Comparison of ENCODE assay signal across 9 cellular contexts in genomic region chr16:30760577-30761426, GRCh38. TPM values are rescaled to one million over a fixed set of nuclear protein-coding genes. Genes with fewer than 3 reads are reported as not detected.
A peak's percentile ranks its signal among the peaks of the same experiment; 100 is the strongest.
DNase-seq lines count a peak whose midpoint lies in the region; ATAC-seq and TF ChIP-seq lines count a peak whose summit lies in the region.
"Had no signal": no experiment of that assay in that cellular context is flagged by ENCODE, and none has a peak within 500 bp of the region (broad histone marks: within the 10 kb centered on the region; RNA-seq: fewer than 3 reads in every experiment).

No MANE protein-coding gene starts in this region.

- H3K4me3 ChIP-seq in hepatocyte (peak overlapping the region; percentile 51), spleen (peak overlapping the region; percentile 74 to 99 (median 96))

- peaks cover 27% of the 10 kb centered on the region for H3K4me1 Mint-ChIP-seq in HFFc6 (ENCODE audit: low read depth)
- H3K4me1 Mint-ChIP-seq in activated B cell treated with CpG ODN at 0.5 μM for 24 hours: peaks cover 39% of the 10 kb centered on the region

- H3K27me3 ChIP-seq in hepatocyte: no peaks in the 10 kb centered on the region
- no peaks in the 10 kb centered on the region for H3K27me3 ChIP-seq in spleen (replicated peaks in 1 of 7)

- H3K27ac ChIP-seq in hepatocyte: peak overlapping the region; percentile 32
- peak overlapping the region in 5 of 8 donors; percentile 85 to 95 (median 94) for H3K27ac ChIP-seq in spleen

- no peak for TF ChIP-seq POLR2A in spleen (IDR thresholded peaks at IDR 0.05)

- H3K4me1 ChIP-seq in hepatocyte (ENCODE audit: insufficient read depth) (peaks cover 17% of the 10 kb centered on the region), spleen (peaks cover 25 to 66% (median 51%) of the 10 kb centered on the region in 6 donors)

- CTCF ChIA-PET in activated B cell treated with CpG ODN at 0.5 μM for 24 hours (lab: Charles Lee): no interaction called here

- no peaks in the 10 kb centered on the region for H4K20me1 ChIP-seq in hepatocyte (ENCODE audit: insufficient read depth, poor library complexity, severe bottlenecking)

- H3K9me3 ChIP-seq in hepatocyte (ENCODE audit: low read depth): no peaks in the 10 kb centered on the region
- H3K9me3 ChIP-seq in spleen: no peaks in the 10 kb centered on the region

- no peaks in the 10 kb centered on the region for H3K9me3 Mint-ChIP-seq in HFFc6
- no peaks in the 10 kb centered on the region for H3K9me3 Mint-ChIP-seq in activated B cell treated with CpG ODN at 0.5 μM for 24 hours

- POLR2A ChIA-PET in activated B cell treated with CpG ODN at 0.5 μM for 24 hours (lab: Charles Lee): interaction anchor here (0.6 to 3.6 kb wide), 6 partner anchors 13 to 357 kb away, joined by 3 to 13 read pairs (median 4); partner anchors contain the start of genes KAT8 and PHKG2

- peaks cover 25% of the 10 kb centered on the region for H3K36me3 Mint-ChIP-seq in HFFc6 (ENCODE audit: low read depth)
- H3K36me3 Mint-ChIP-seq in activated B cell treated with CpG ODN at 0.5 μM for 24 hours (ENCODE audit: low read depth): peaks cover 58% of the 10 kb centered on the region

- no peak for ATAC-seq in activated B cell treated with CpG ODN at 0.5 μM for 24 hours (ENCODE audit: low read depth)
- no peak for ATAC-seq in HG02623 (IDR thresholded peaks at IDR 0.05; ENCODE audit: unreplicated experiment)
- no peak for ATAC-seq in GM21390 (IDR thresholded peaks at IDR 0.05; ENCODE audit: unreplicated experiment)

- H3K4me2 ChIP-seq in hepatocyte: peak overlapping the region; percentile 88

- intact Hi-C loops in activated B cell treated with CpG ODN at 0.5 μM for 24 hours (cut with micrococcal nuclease): loop anchor here (5.0 kb wide), 1 partner anchor 131 kb away; the partner anchor contains the start of gene BCL7C
- intact Hi-C loops in spleen (cut with DNase I; ENCODE audit: low total_unique reads): no loop called here

- peak overlapping the region; percentile 90 for H3K27ac Mint-ChIP-seq in HFFc6
- H3K27ac Mint-ChIP-seq in activated B cell treated with CpG ODN at 0.5 μM for 24 hours: peak overlapping the region; percentile 87

- peak overlapping the region; percentile 70 for H2AFZ ChIP-seq in hepatocyte

- H3K27me3 Mint-ChIP-seq in HFFc6 (ENCODE audit: insufficient read depth) (peaks cover 10% of the 10 kb centered on the region), activated B cell treated with CpG ODN at 0.5 μM for 24 hours (no peaks in the 10 kb centered on the region)

- peak overlapping the region; percentile 95 for H3K4me3 Mint-ChIP-seq in HFFc6
- H3K4me3 Mint-ChIP-seq in activated B cell treated with CpG ODN at 0.5 μM for 24 hours: peak overlapping the region; percentile 93

- TF ChIP-seq CTCF in HFFc6 (IDR thresholded peaks at IDR 0.05): no peak
- TF ChIP-seq CTCF in activated B cell treated with CpG ODN at 0.5 μM for 24 hours (IDR thresholded peaks at IDR 0.05): no peak
- TF ChIP-seq CTCF in hepatocyte (IDR thresholded peaks at IDR 0.05; ENCODE audit: poor library complexity): no peak
- TF ChIP-seq CTCF in spleen (IDR thresholded peaks at IDR 0.05 in 8 of 11, conservative IDR thresholded peaks at IDR 0.05 in 3 of 11): no peak

- 35% methylated on average over 26 of the region's 26 CpGs for whole genome bisulfite sequencing in hepatocyte (ENCODE audit: low lambda C conversion rate, missing lambda C conversion rate)
- WGBS in spleen, 5 donors: 23 to 29% (median 26%) methylated on average over 22 to 26 of the region's 26 CpGs

- peaks cover 28% of the 10 kb centered on the region for H3K79me2 ChIP-seq in hepatocyte

- no peaks in the 10 kb centered on the region for H3K9me2 ChIP-seq in hepatocyte (replicated peaks; ENCODE audit: insufficient read depth)

- DNase-seq in HFFc6: no peak
- no peak for DNase-seq in activated B cell treated with CpG ODN at 0.5 μM for 24 hours
- no peak for DNase-seq in hepatocyte (ENCODE audit: low spot score)
- DNase-seq in spleen: no peak
- DNase-seq in ecto neural progenitor cell (ENCODE audit: low spot score): no peak
- no peak for DNase-seq in central memory CD4-positive, alpha-beta T cell
- DNase-seq: KG1 had no signal

- H3K36me3 ChIP-seq in hepatocyte (replicated peaks; ENCODE audit: insufficient read depth, low read depth) (no peaks in the 10 kb centered on the region), spleen (peaks cover 0 to 61% (median 38%) of the 10 kb centered on the region in 6 donors)

RNA-seq across cellular contexts. Expression of gene CFAP119, which starts 1.1 kb away (rescaled TPM):
- total RNA-seq in HFFc6 (2021; fragmentation: NEBNext Ultra II Directional; extraction: Animal tissue kit (Norgen Biotek cat#: 25700)): 1 to 10 TPM; 4.3 to 7.6 (median 5.1) TPM
- 6.2 and 8.8 TPM in 2 replicates for total RNA-seq in activated B cell treated with CpG ODN at 0.5 μM for 24 hours
- total RNA-seq in hepatocyte: 1.3 and 5.0 TPM in 2 replicates
- polyA plus RNA-seq in hepatocyte: 4.2 and 6.1 TPM in 2 replicates
- total RNA-seq in spleen: 1 to 10 TPM; 3.1 to 7.2 (median 4.1) TPM
- 10 to 100 TPM in 1 of 3 donors, 1 to 10 TPM in 2; 8.2 to 15.5 (median 8.3) TPM for polyA plus RNA-seq in spleen

RNA-seq across cellular contexts. Expression of gene RNF40, which starts 1.3 kb away (rescaled TPM):
- total RNA-seq in HFFc6 (2021; fragmentation: NEBNext Ultra II Directional; extraction: Animal tissue kit (Norgen Biotek cat#: 25700)): 100 to 1,000 TPM in 5 of 6 experiments, 10 to 100 TPM in 1; 98.2 to 120 (median 104) TPM
- total RNA-seq in activated B cell treated with CpG ODN at 0.5 μM for 24 hours: 99.6 and 117 TPM in 2 replicates
- total RNA-seq in hepatocyte: 63.5 and 75.3 TPM in 2 replicates
- 70.4 and 75.6 TPM in 2 replicates for polyA plus RNA-seq in hepatocyte
- 100 to 1,000 TPM in 2 of 7 donors, 10 to 100 TPM in 5; 65.9 to 111 (median 88.8) TPM for total RNA-seq in spleen
- polyA plus RNA-seq in spleen: 10 to 100 TPM; 38.1 to 63.9 (median 50.0) TPM

RNA-seq across cellular contexts. Expression of gene PHKG2, which starts 12.6 kb away (rescaled TPM):
- 10 to 100 TPM; 26.6 to 31.0 (median 27.7) TPM for total RNA-seq in HFFc6 (2021; fragmentation: NEBNext Ultra II Directional; extraction: Animal tissue kit (Norgen Biotek cat#: 25700))
- 45.3 and 51.4 TPM in 2 replicates for total RNA-seq in activated B cell treated with CpG ODN at 0.5 μM for 24 hours
- 27.5 and 28.0 TPM in 2 replicates for total RNA-seq in hepatocyte
- polyA plus RNA-seq in hepatocyte: 39.5 and 45.6 TPM in 2 replicates
- total RNA-seq in spleen: 10 to 100 TPM; 28.5 to 36.7 (median 34.0) TPM
- 10 to 100 TPM; 30.3 to 51.6 (median 42.8) TPM for polyA plus RNA-seq in spleen

RNA-seq across cellular contexts. Expression of gene ZNF629, which starts 26.2 kb away (rescaled TPM):
- total RNA-seq in HFFc6 (2021; fragmentation: NEBNext Ultra II Directional; extraction: Animal tissue kit (Norgen Biotek cat#: 25700)): 10 to 100 TPM; 19.4 to 21.8 (median 21.0) TPM
- 9.1 and 9.3 TPM in 2 replicates for total RNA-seq in activated B cell treated with CpG ODN at 0.5 μM for 24 hours
- total RNA-seq in hepatocyte: 12.2 and 15.6 TPM in 2 replicates
- polyA plus RNA-seq in hepatocyte: 7.7 and 8.7 TPM in 2 replicates
- total RNA-seq in spleen: 10 to 100 TPM in 5 of 7 donors, 1 to 10 TPM in 2; 7.6 to 13.9 (median 12.5) TPM
- polyA plus RNA-seq in spleen: 1 to 10 TPM; 1.3 to 3.1 (median 1.7) TPM
